In the genomic region with DNA sequence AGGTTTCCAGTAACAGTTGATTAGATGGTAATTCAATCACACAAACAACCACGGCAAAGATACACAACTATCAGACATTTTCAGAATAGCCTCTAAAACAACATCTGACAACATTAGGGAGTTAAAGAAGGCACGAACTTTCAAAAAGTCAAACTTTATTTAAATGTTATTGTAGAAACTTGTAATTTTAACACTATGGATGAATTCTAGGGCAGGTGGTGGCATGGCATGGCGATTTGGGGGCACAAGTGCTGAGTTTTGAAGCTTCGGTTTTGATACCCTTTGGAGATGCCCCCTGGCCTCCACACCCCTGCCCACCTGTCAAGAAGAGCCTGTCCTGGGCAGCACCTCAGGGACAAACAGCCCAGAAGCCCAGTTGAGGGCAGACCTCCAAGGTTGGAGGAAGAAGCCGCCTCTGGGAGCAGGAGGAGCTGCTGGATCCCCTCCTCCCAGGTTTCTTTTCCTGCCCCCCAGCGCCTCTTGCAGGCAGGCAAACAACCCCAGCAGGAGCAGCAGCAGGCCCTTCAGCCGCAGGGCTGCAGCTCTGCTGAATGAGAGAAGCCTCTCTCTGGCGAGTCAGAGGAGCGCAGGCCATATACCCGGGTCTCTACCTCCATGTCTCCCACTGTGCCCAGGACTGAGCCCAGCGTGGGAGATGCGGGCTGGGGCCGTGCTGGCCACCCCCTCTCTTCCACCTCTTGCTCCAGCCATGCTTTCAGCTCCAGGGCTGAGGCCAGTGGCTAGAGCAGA, we compare ENCODE assay signal across 1 cellular context.
TF ChIP-seq lines count a peak whose summit lies in the region.

No MANE protein-coding gene starts in this region.

TF ChIP-seq in K562, 482 proteins besides CTCF, POLR2A, EP300 and RAD21 (continued from another document and continues in another):
- TF ChIP-seq, protein P1, sequence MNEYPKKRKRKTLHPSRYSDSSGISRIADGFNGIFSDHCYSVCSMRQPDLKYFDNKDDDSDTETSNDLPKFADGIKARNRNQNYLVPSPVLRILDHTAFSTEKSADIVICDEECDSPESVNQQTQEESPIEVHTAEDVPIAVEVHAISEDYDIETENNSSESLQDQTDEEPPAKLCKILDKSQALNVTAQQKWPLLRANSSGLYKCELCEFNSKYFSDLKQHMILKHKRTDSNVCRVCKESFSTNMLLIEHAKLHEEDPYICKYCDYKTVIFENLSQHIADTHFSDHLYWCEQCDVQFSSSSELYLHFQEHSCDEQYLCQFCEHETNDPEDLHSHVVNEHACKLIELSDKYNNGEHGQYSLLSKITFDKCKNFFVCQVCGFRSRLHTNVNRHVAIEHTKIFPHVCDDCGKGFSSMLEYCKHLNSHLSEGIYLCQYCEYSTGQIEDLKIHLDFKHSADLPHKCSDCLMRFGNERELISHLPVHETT (CRISPR knock-in tag; conservative IDR thresholded peaks at IDR 0.05 in 1 of 2, IDR thresholded peaks at IDR 0.05 in 1 of 2): peak in 1 of 2 experiments; percentile 71; a peak in 1 of 4 replicates
- TF ChIP-seq CLOCK (CRISPR knock-in tag; IDR thresholded peaks at IDR 0.05; ENCODE audit: borderline replicate concordance): no peak
- no peak for TF ChIP-seq NFRKB (IDR thresholded peaks at IDR 0.05; ENCODE audit: low read depth)
- TF ChIP-seq, protein P2, sequence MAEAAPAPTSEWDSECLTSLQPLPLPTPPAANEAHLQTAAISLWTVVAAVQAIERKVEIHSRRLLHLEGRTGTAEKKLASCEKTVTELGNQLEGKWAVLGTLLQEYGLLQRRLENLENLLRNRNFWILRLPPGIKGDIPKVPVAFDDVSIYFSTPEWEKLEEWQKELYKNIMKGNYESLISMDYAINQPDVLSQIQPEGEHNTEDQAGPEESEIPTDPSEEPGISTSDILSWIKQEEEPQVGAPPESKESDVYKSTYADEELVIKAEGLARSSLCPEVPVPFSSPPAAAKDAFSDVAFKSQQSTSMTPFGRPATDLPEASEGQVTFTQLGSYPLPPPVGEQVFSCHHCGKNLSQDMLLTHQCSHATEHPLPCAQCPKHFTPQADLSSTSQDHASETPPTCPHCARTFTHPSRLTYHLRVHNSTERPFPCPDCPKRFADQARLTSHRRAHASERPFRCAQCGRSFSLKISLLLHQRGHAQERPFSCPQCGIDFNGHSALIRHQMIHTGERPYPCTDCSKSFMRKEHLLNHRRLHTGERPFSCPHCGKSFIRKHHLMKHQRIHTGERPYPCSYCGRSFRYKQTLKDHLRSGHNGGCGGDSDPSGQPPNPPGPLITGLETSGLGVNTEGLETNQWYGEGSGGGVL (CRISPR knock-in tag; IDR thresholded peaks at IDR 0.05): no peak
- no peak for TF ChIP-seq U2AF1 (optimal IDR thresholded peaks at IDR 0.05; ENCODE audit: low read depth, low read length)
- TF ChIP-seq IRF2 (CRISPR knock-in tag; IDR thresholded peaks at IDR 0.05): peak; percentile 5; the same call in 1 of the 2 replicates
- TF ChIP-seq ZNF324 (CRISPR knock-in tag; IDR thresholded peaks at IDR 0.05): no peak
- TF ChIP-seq, protein P3, sequence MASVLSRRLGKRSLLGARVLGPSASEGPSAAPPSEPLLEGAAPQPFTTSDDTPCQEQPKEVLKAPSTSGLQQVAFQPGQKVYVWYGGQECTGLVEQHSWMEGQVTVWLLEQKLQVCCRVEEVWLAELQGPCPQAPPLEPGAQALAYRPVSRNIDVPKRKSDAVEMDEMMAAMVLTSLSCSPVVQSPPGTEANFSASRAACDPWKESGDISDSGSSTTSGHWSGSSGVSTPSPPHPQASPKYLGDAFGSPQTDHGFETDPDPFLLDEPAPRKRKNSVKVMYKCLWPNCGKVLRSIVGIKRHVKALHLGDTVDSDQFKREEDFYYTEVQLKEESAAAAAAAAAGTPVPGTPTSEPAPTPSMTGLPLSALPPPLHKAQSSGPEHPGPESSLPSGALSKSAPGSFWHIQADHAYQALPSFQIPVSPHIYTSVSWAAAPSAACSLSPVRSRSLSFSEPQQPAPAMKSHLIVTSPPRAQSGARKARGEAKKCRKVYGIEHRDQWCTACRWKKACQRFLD (CRISPR knock-in tag; IDR thresholded peaks at IDR 0.05): 0 out of 2 replicates have a peak, but pooled peaks have one; percentile 41
- TF ChIP-seq SMC3 (conservative IDR thresholded peaks at IDR 0.05; ENCODE audit: insufficient read depth, low read depth, low read length): no peak
- no peak for TF ChIP-seq ZNF699 (CRISPR knock-in tag; IDR thresholded peaks at IDR 0.05; ENCODE audit: insufficient replicate concordance)
- TF ChIP-seq MEF2D (tag; conservative IDR thresholded peaks at IDR 0.05; ENCODE audit: low read depth): no peak
- no peak for TF ChIP-seq POLR2B (IDR thresholded peaks at IDR 0.05; ENCODE audit: low read depth, partially characterized antibody)
- 0 out of 2 replicates have a peak, but pooled peaks have one; percentile 64 for TF ChIP-seq KAT7 (CRISPR knock-in tag; IDR thresholded peaks at IDR 0.05; ENCODE audit: borderline replicate concordance)
- TF ChIP-seq ZNF282 (CRISPR knock-in tag; IDR thresholded peaks at IDR 0.05): 0 out of 2 replicates have a peak, but pooled peaks have one; percentile 56
- TF ChIP-seq LCOR (CRISPR knock-in tag; IDR thresholded peaks at IDR 0.05): 0 out of 2 replicates have a peak, but pooled peaks have one; percentile 31
- no peak for TF ChIP-seq ZNF133 (CRISPR knock-in tag; IDR thresholded peaks at IDR 0.05)
- TF ChIP-seq, protein P4, sequence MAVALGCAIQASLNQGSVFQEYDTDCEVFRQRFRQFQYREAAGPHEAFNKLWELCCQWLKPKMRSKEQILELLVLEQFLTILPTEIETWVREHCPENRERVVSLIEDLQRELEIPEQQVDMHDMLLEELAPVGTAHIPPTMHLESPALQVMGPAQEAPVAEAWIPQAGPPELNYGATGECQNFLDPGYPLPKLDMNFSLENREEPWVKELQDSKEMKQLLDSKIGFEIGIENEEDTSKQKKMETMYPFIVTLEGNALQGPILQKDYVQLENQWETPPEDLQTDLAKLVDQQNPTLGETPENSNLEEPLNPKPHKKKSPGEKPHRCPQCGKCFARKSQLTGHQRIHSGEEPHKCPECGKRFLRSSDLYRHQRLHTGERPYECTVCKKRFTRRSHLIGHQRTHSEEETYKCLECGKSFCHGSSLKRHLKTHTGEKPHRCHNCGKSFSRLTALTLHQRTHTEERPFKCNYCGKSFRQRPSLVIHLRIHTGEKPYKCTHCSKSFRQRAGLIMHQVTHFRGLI (CRISPR knock-in tag; IDR thresholded peaks at IDR 0.05): no peak
- no peak for TF ChIP-seq CHD7 (IDR thresholded peaks at IDR 0.05; ENCODE audit: low read depth, low read length)
